Comparison of ENCODE assay signal across 35 cellular contexts in genomic region chr9:71619926-71620325, GRCh38.
"Had no signal": no experiment of that assay in that cellular context is flagged by ENCODE, and none has a peak within 500 bp of the region (broad histone marks: within the 10 kb centered on the region; RNA-seq: fewer than 3 reads in every experiment).

No MANE protein-coding gene starts in this region.

- H3K36me3 ChIP-seq: MG63 had no signal

- H3K4me3 ChIP-seq: MG63 had no signal

- H3K9me3 ChIP-seq: MG63 had no signal

- DNase-seq: Karpas-422, Kasumi-1, MG63, MM.1S, MV-4-11, NCI-H1048, NCI-H1092, NCI-H1092 treated with DMSO at 0.1 percent for 48 hours, NCI-H1105, NCI-H1105 treated with DMSO at 0.1 percent for 48 hours, NCI-H1417, NCI-H1417 treated with DMSO at 0.1 percent for 48 hours, NCI-H1436, NCI-H1436 treated with DMSO at 0.1 percent for 48 hours, NCI-H146, NCI-H1694, NCI-H1694 treated with DMSO at 0.1 percent for 48 hours, NCI-H187, NCI-H187 treated with DMSO at 0.1 percent for 48 hours, NCI-H1930, NCI-H2029, NCI-H2029 treated with DMSO at 0.1 percent for 48 hours, NCI-H2081, NCI-H2081 treated with DMSO at 0.1 percent for 48 hours, NCI-H2107, NCI-H2171, NCI-H2171 treated with DMSO at 0.1 percent for 48 hours, NCI-H2227 treated with DMSO at 0.1 percent for 48 hours, NCI-H226, NCI-H345, NCI-H446, NCI-H446 treated with DMSO at 0.1 percent for 48 hours, NCI-H510A, NCI-H510A treated with DMSO at 0.1 percent for 48 hours, NCI-H524 had no signal
